ENCODE assay signal across 7 cellular contexts in genomic region chr3:10758304-10759037, GRCh38. TPM values are rescaled to one million over a fixed set of nuclear protein-coding genes. Genes with fewer than 3 reads are reported as not detected.
DNase-seq lines count a peak whose midpoint lies in the region; ATAC-seq and TF ChIP-seq lines count a peak whose summit lies in the region.

No MANE protein-coding gene starts in this region.

- H3K9me3 ChIP-seq in naive thymus-derived CD4-positive, alpha-beta T cell (ENCODE audit: control insufficient read depth in 2 of 3, low read length in 3 of 3), result no peaks in the 10 kb centered on the region
- no peaks in the 10 kb centered on the region for H3K9me3 ChIP-seq in suprapubic skin

- no peaks in the 10 kb centered on the region for H3K9me3 Mint-ChIP-seq in activated CD8-positive, alpha-beta T cell treated with anti-CD3 and anti-CD28 coated beads for 36 hours
- peaks cover 0 to 2% (median 0%) of the 10 kb centered on the region in 11 donors for H3K9me3 Mint-ChIP-seq in naive thymus-derived CD4-positive, alpha-beta T cell

- no peak overlapping the region for H3K4me3 Mint-ChIP-seq in activated CD8-positive, alpha-beta T cell treated with anti-CD3 and anti-CD28 coated beads for 36 hours
- no peak overlapping the region for H3K4me3 Mint-ChIP-seq in naive thymus-derived CD4-positive, alpha-beta T cell

- TF ChIP-seq POLR2A in erythroblast (IDR thresholded peaks at IDR 0.05; ENCODE audit: low read length) (no peak), suprapubic skin (IDR thresholded peaks at IDR 0.05) (no peak)

- DNase-seq in GM04504 (ENCODE audit: low read depth), result peak; percentile 34
- peak; percentile 44 for DNase-seq in NCI-H526 treated with DMSO at 0.1 percent for 48 hours (lab: John Stamatoyannopoulos, UW)
- DNase-seq in activated CD8-positive, alpha-beta T cell treated with anti-CD3 and anti-CD28 coated beads for 36 hours, result peak; percentile 50
- peak; percentile 54 to 74 for DNase-seq in erythroblast (lab: John Stamatoyannopoulos, UW)
- DNase-seq in naive thymus-derived CD4-positive, alpha-beta T cell, result peak in 8 of 9 donors; percentile 8 to 38 (median 21)
- DNase-seq in suprapubic skin (ENCODE audit: low spot score in 2 of 2), result no peak

- TF ChIP-seq EP300 in suprapubic skin (IDR thresholded peaks at IDR 0.05), result no peak

- CTCF ChIA-PET in activated CD8-positive, alpha-beta T cell treated with anti-CD3 and anti-CD28 coated beads for 36 hours (lab: Charles Lee), result interaction anchor here (0.6 to 8.1 kb wide), 16 partner anchors 11 to 577 kb away, joined by 3 to 60 read pairs (median 10); no protein-coding TSS in a partner anchor
- CTCF ChIA-PET in naive thymus-derived CD4-positive, alpha-beta T cell (lab: Charles Lee), result interaction anchor here (0.6 to 1.6 kb wide), 4 partner anchors 20 to 1059 kb away, joined by 3 to 5 read pairs (median 4); no protein-coding TSS in a partner anchor

- no peaks in the 10 kb centered on the region for H3K36me3 ChIP-seq in naive thymus-derived CD4-positive, alpha-beta T cell (ENCODE audit: control insufficient read depth in 2 of 3, insufficient read depth in 3 of 3, low read length in 3 of 3)
- no peaks in the 10 kb centered on the region for H3K36me3 ChIP-seq in suprapubic skin

- no peaks in the 10 kb centered on the region for H3K36me3 Mint-ChIP-seq in activated CD8-positive, alpha-beta T cell treated with anti-CD3 and anti-CD28 coated beads for 36 hours (ENCODE audit: low read depth)
- peaks cover 0 to 4% (median 0%) of the 10 kb centered on the region in 5 donors for H3K36me3 Mint-ChIP-seq in naive thymus-derived CD4-positive, alpha-beta T cell

- H3K27me3 Mint-ChIP-seq in activated CD8-positive, alpha-beta T cell treated with anti-CD3 and anti-CD28 coated beads for 36 hours, result peaks cover 41% of the 10 kb centered on the region
- H3K27me3 Mint-ChIP-seq in naive thymus-derived CD4-positive, alpha-beta T cell, result peaks cover 23 to 54% (median 39%) of the 10 kb centered on the region in 5 donors

- H3K4me1 Mint-ChIP-seq in activated CD8-positive, alpha-beta T cell treated with anti-CD3 and anti-CD28 coated beads for 36 hours (ENCODE audit: low read depth), result peaks cover 3% of the 10 kb centered on the region
- no peaks in the 10 kb centered on the region for H3K4me1 Mint-ChIP-seq in naive thymus-derived CD4-positive, alpha-beta T cell

- ATAC-seq in HG02759 (IDR thresholded peaks at IDR 0.05; ENCODE audit: unreplicated experiment), result peak; percentile 65
- ATAC-seq in activated CD8-positive, alpha-beta T cell treated with anti-CD3 and anti-CD28 coated beads for 36 hours, result peak; percentile 74
- ATAC-seq in naive thymus-derived CD4-positive, alpha-beta T cell, result peak; percentile 70

- POLR2A ChIA-PET in activated CD8-positive, alpha-beta T cell treated with anti-CD3 and anti-CD28 coated beads for 36 hours (lab: Charles Lee), result interaction anchor here (1.2 kb wide), 1 partner anchor 11 kb away, joined by 3 read pairs; no protein-coding TSS in a partner anchor
- POLR2A ChIA-PET in naive thymus-derived CD4-positive, alpha-beta T cell (lab: Charles Lee), result no interaction called here

- intact Hi-C loops in activated CD8-positive, alpha-beta T cell treated with anti-CD3 and anti-CD28 coated beads for 36 hours (cut with micrococcal nuclease), result loop anchor here (2.0 to 5.0 kb wide), 2 partner anchors 124 to 299 kb away; no protein-coding TSS in a partner anchor
- intact Hi-C loops in naive thymus-derived CD4-positive, alpha-beta T cell (cut with micrococcal nuclease), result loop anchor here in 1 of 2 donors (5.0 kb wide), 1 partner anchor 894 kb away; no protein-coding TSS in a partner anchor

- H3K27ac ChIP-seq in naive thymus-derived CD4-positive, alpha-beta T cell (ENCODE audit: low read depth, low read length), result no peak overlapping the region
- H3K27ac ChIP-seq in suprapubic skin, result no peak overlapping the region

- H3K4me3 ChIP-seq in naive thymus-derived CD4-positive, alpha-beta T cell (ENCODE audit: low read length), result no peak overlapping the region
- no peak overlapping the region for H3K4me3 ChIP-seq in suprapubic skin

- H3K4me1 ChIP-seq in naive thymus-derived CD4-positive, alpha-beta T cell (ENCODE audit: control insufficient read depth in 2 of 2, insufficient read depth in 2 of 2, low read length in 2 of 2), result no peaks in the 10 kb centered on the region
- no peaks in the 10 kb centered on the region for H3K4me1 ChIP-seq in suprapubic skin

- H3K27me3 ChIP-seq in naive thymus-derived CD4-positive, alpha-beta T cell (ENCODE audit: control insufficient read depth in 2 of 2, insufficient read depth in 2 of 2, low read length in 2 of 2), result no peaks in the 10 kb centered on the region
- H3K27me3 ChIP-seq in suprapubic skin, result peaks cover 45% of the 10 kb centered on the region

- TF ChIP-seq CTCF in activated CD8-positive, alpha-beta T cell treated with anti-CD3 and anti-CD28 coated beads for 36 hours (IDR thresholded peaks at IDR 0.05), result peak; percentile 81
- TF ChIP-seq CTCF in suprapubic skin (IDR thresholded peaks at IDR 0.05), result peak; percentile 38 to 62

- H3K27ac Mint-ChIP-seq in activated CD8-positive, alpha-beta T cell treated with anti-CD3 and anti-CD28 coated beads for 36 hours, result no peak overlapping the region
- H3K27ac Mint-ChIP-seq in naive thymus-derived CD4-positive, alpha-beta T cell, result no peak overlapping the region

- WGBS in suprapubic skin, result 31% methylated on average over 13 of the region's 14 CpGs

RNA-seq across cellular contexts. Expression of gene SLC6A11, which starts 57.6 kb away (rescaled TPM):
- not detected for total RNA-seq in activated CD8-positive, alpha-beta T cell treated with anti-CD3 and anti-CD28 coated beads for 36 hours
- total RNA-seq in naive thymus-derived CD4-positive, alpha-beta T cell, result not detected
- polyA plus RNA-seq in naive thymus-derived CD4-positive, alpha-beta T cell, result not detected
- 1 to 10 TPM; 4.3 to 7.9 (median 6.2) TPM for total RNA-seq in suprapubic skin

Comparison
In these comparisons a context has a peak if more than half of its experiments do, and no peak if none do; other contexts are left out.
1. DNase-seq: peak in GM04504 (single experiment), NCI-H526 treated with DMSO at 0.1 percent for 48 hours (single experiment), activated CD8-positive, alpha-beta T cell treated with anti-CD3 and anti-CD28 coated beads for 36 hours (single experiment), erythroblast (2 of 2) and naive thymus-derived CD4-positive, alpha-beta T cell (8 of 9); none in suprapubic skin (0 of 2).
2. RNA of gene SLC6A11, which starts 57.6 kb away (total RNA-seq): 4.3 to 7.9 TPM in suprapubic skin; not detected in activated CD8-positive, alpha-beta T cell treated with anti-CD3 and anti-CD28 coated beads for 36 hours and not detected in naive thymus-derived CD4-positive, alpha-beta T cell; every median in the first group is over 4 times any median in the second.
3. Peak in every context shown above with its lines, with median percentiles within 50 percentile points of each other: ATAC-seq.